24 cellular contexts compared by ENCODE assay signal in the genomic region with DNA sequence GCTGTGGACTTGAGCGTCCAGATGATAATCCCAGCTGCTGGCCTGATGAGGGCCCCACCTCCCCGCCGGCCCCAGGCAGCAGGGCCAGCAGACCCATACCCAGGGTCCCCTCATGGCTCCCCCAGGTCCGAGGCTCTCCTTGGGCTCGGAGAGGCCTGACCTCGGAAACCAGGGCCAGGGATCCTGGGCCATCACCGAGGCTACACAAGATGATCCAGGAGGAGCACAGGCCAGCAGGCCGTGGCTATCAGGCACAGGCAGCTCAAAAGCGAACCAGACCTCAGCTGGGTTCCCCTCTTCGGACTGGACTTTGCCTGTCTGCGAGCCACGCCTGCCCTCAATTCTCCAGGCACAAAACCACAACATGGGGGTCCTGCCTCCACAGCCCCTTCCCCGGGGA. TPM values are rescaled to one million over a fixed set of nuclear protein-coding genes. Genes with fewer than 3 reads are reported as not detected.
DNase-seq lines count a peak whose midpoint lies in the region; ATAC-seq, FAIRE-seq and TF ChIP-seq lines count a peak whose summit lies in the region.
"Had no signal": no experiment of that assay in that cellular context is flagged by ENCODE, and none has a peak within 500 bp of the region (broad histone marks: within the 10 kb centered on the region; RNA-seq: fewer than 3 reads in every experiment).

No MANE protein-coding gene starts in this region.

- POLR2A ChIA-PET in activated CD8-positive, alpha-beta T cell treated with anti-CD3 and anti-CD28 coated beads for 36 hours (lab: Charles Lee): no interaction called here

- H3K27me3 ChIP-seq in dorsolateral prefrontal cortex (no peaks in the 10 kb centered on the region), trophoblast cell (ENCODE audit: insufficient read depth, low read length) (no peaks in the 10 kb centered on the region)
- H3K27me3 ChIP-seq: neutrophil, uterus had no signal

- H2BK5ac ChIP-seq in trophoblast cell (ENCODE audit: low read depth, low read length, poor library complexity): no peak overlapping the region

- no peaks in the 10 kb centered on the region for H3K27me3 Mint-ChIP-seq in activated CD8-positive, alpha-beta T cell treated with anti-CD3 and anti-CD28 coated beads for 36 hours
- H3K27me3 Mint-ChIP-seq: activated CD4-positive, alpha-beta T cell treated with anti-CD3 and anti-CD28 coated beads for 36 hours had no signal

- H2AFZ ChIP-seq in trophoblast cell (ENCODE audit: insufficient read depth, low read length, poor library complexity): no peak overlapping the region

- H3K9ac ChIP-seq in kidney (ENCODE audit: low read length in 2 of 2): no peak overlapping the region
- no peak overlapping the region for H3K9ac ChIP-seq in trophoblast cell (ENCODE audit: low read length)

- H3K9me3 ChIP-seq in kidney (ENCODE audit: control insufficient read depth in 1 of 2, low read length in 2 of 2) (peaks cover 0 to 3% of the 10 kb centered on the region in 2 donors), trophoblast cell (ENCODE audit: insufficient read depth, low read depth, low read length) (peaks cover 7% of the 10 kb centered on the region)
- H3K9me3 ChIP-seq: HAP-1, neutrophil, uterus had no signal

- peaks cover 7% of the 10 kb centered on the region for H3K79me1 ChIP-seq in trophoblast cell (ENCODE audit: low read length)

- no peaks in the 10 kb centered on the region for H3K79me2 ChIP-seq in trophoblast cell (ENCODE audit: control insufficient read depth, insufficient read depth, low read length, poor library complexity)

- peak overlapping the region; percentile 50 for H2AK5ac ChIP-seq in trophoblast cell (ENCODE audit: low read length)

- peak overlapping the region; percentile 28 for H2BK12ac ChIP-seq in trophoblast cell (ENCODE audit: low read length)

- no peak for ATAC-seq in activated CD8-positive, alpha-beta T cell treated with anti-CD3 and anti-CD28 coated beads for 36 hours
- no peak for ATAC-seq in GM21423 (IDR thresholded peaks at IDR 0.05; ENCODE audit: unreplicated experiment)
- ATAC-seq: activated CD4-positive, alpha-beta T cell treated with anti-CD3 and anti-CD28 coated beads for 36 hours; activated T-cell treated with anti-CD3 and anti-CD28 coated beads, Interleukin-2, amount 50 U/mL, for 4 hours had no signal

- intact Hi-C loops in dorsolateral prefrontal cortex (cut with DNase I) (no loop called here), kidney (cut with DNase I) (no loop called here)
- intact Hi-C loops in activated CD8-positive, alpha-beta T cell treated with anti-CD3 and anti-CD28 coated beads for 36 hours (cut with micrococcal nuclease): no loop called here

- CTCF ChIA-PET in activated CD8-positive, alpha-beta T cell treated with anti-CD3 and anti-CD28 coated beads for 36 hours (lab: Charles Lee): no interaction called here

- H3K36me3 ChIP-seq in kidney (ENCODE audit: control insufficient read depth in 1 of 2, insufficient read depth in 2 of 2, low read length in 2 of 2) (peaks cover 14 to 23% of the 10 kb centered on the region in 2 donors), trophoblast cell (ENCODE audit: control insufficient read depth in 1 of 2, insufficient read depth in 2 of 2, low read length in 2 of 2) (peaks cover 26 to 35% of the 10 kb centered on the region in 2 experiments)
- H3K36me3 ChIP-seq: HAP-1, neutrophil, uterus had no signal

- H3K4me3 ChIP-seq in dorsolateral prefrontal cortex: no peak overlapping the region
- H3K4me3 ChIP-seq in kidney (ENCODE audit: low read length in 2 of 2): no peak overlapping the region
- no peak overlapping the region for H3K4me3 ChIP-seq in trophoblast cell (ENCODE audit: low read depth, low read length)
- H3K4me3 ChIP-seq: HAP-1, K562, lung, smooth muscle cell, uterus had no signal

- FAIRE-seq in kidney (lab: Jason Lieb, UNC): no peak
- FAIRE-seq in urothelium cell line (lab: Jason Lieb, UNC): peak; percentile 55
- FAIRE-seq: D721Med, K562, RCC 7860 had no signal

- H3K27ac ChIP-seq in dorsolateral prefrontal cortex (peak overlapping the region in 39 of 59 donors; percentile 20 to 99 (median 97)), kidney (ENCODE audit: low read depth in 2 of 2, low read length in 2 of 2) (no peak overlapping the region), trophoblast cell (ENCODE audit: low read depth, low read length) (no peak overlapping the region)
- H3K27ac ChIP-seq: neutrophil, uterus had no signal

- H2BK120ac ChIP-seq in trophoblast cell (ENCODE audit: insufficient read depth, low read length, poor library complexity): no peak overlapping the region

- TF ChIP-seq CTCF in dorsolateral prefrontal cortex (IDR thresholded peaks at IDR 0.05 in 54 of 56, conservative IDR thresholded peaks at IDR 0.05 in 2 of 56; ENCODE audit: low read depth in 1 of 56, partially characterized antibody in 56 of 56) (no peak), kidney (IDR thresholded peaks at IDR 0.05; ENCODE audit: borderline replicate concordance, extremely low read depth, insufficient read depth) (no peak)
- TF ChIP-seq CTCF in activated CD8-positive, alpha-beta T cell treated with anti-CD3 and anti-CD28 coated beads for 36 hours (IDR thresholded peaks at IDR 0.05): no peak

- H3K4ac ChIP-seq in trophoblast cell (ENCODE audit: low read depth, low read length): no peak overlapping the region

- H4K91ac ChIP-seq in trophoblast cell (ENCODE audit: low read depth, low read length): no peak overlapping the region

- no peak overlapping the region for H3K23ac ChIP-seq in trophoblast cell (ENCODE audit: low read length)

- peak in 2 of 10 donors; percentile 21 to 35 for DNase-seq in dorsolateral prefrontal cortex
- DNase-seq in kidney: peak; percentile 59
- no peak for DNase-seq in trophoblast cell
- no peak for DNase-seq in urothelium cell line (ENCODE audit: low spot score)
- no peak for DNase-seq in stimulated activated CD4-positive, alpha-beta T cell treated with anti-CD3 and anti-CD28 coated beads, Interleukin-4, amount 100 ng/mL, for 1 hour
- DNase-seq in activated CD8-positive, alpha-beta T cell treated with anti-CD3 and anti-CD28 coated beads for 36 hours: no peak
- DNase-seq: activated CD4-positive, alpha-beta T cell treated with anti-CD3 and anti-CD28 coated beads for 36 hours; activated gamma-delta T cell treated with Interleukin-2 at 50 U/mL for 16 hours; activated T-cell treated with anti-CD3 and anti-CD28 coated beads, Interleukin-2, amount 50 U/mL, for 4 hours; islet precursor cell; NCI-H2029 treated with DMSO at 0.1 percent for 48 hours; NCI-H226; stimulated activated CD4-positive, alpha-beta T cell treated with anti-CD3 and anti-CD28 coated beads, Interleukin-2, amount 100 ng/mL, for 24 hours; T-helper 1 cell; uterus had no signal

- no peak overlapping the region for H3K4me2 ChIP-seq in trophoblast cell (ENCODE audit: low read length)
- H3K4me2 ChIP-seq: smooth muscle cell had no signal

- H3K9me3 Mint-ChIP-seq in activated CD8-positive, alpha-beta T cell treated with anti-CD3 and anti-CD28 coated beads for 36 hours: no peaks in the 10 kb centered on the region
- H3K9me3 Mint-ChIP-seq: activated T-cell treated with anti-CD3 and anti-CD28 coated beads, Interleukin-2, amount 50 U/mL, for 4 hours; central memory CD8-positive, alpha-beta T cell had no signal

- H4K8ac ChIP-seq in trophoblast cell (ENCODE audit: low read depth, low read length): no peak overlapping the region

- no peak overlapping the region for H3K18ac ChIP-seq in trophoblast cell (ENCODE audit: low read length)

- H3K4me1 Mint-ChIP-seq in activated CD8-positive, alpha-beta T cell treated with anti-CD3 and anti-CD28 coated beads for 36 hours (ENCODE audit: low read depth): peaks cover 6% of the 10 kb centered on the region

- H3K4me1 ChIP-seq in kidney (ENCODE audit: control insufficient read depth in 1 of 2, insufficient read depth in 1 of 2, low read depth in 1 of 2, low read length in 2 of 2) (peaks cover 9 to 17% of the 10 kb centered on the region in 2 donors), trophoblast cell (ENCODE audit: control insufficient read depth in 1 of 2, insufficient read depth in 2 of 2, low read length in 2 of 2) (peaks cover 15 to 18% of the 10 kb centered on the region in 2 experiments)
- H3K4me1 ChIP-seq: HAP-1, uterus had no signal

- no peak overlapping the region for H3K27ac Mint-ChIP-seq in activated CD8-positive, alpha-beta T cell treated with anti-CD3 and anti-CD28 coated beads for 36 hours
- H3K27ac Mint-ChIP-seq: activated CD4-positive, alpha-beta T cell treated with anti-CD3 and anti-CD28 coated beads for 36 hours had no signal

- H3K36me3 Mint-ChIP-seq in activated CD8-positive, alpha-beta T cell treated with anti-CD3 and anti-CD28 coated beads for 36 hours (ENCODE audit: low read depth): peaks cover 13% of the 10 kb centered on the region

- no CpG with 5 or more reads among the region's 13 CpGs for WGBS in trophoblast cell (ENCODE audit: extremely low coverage, insufficient coverage, insufficient read length)

- no peak overlapping the region for H4K12ac ChIP-seq in trophoblast cell (ENCODE audit: low read depth, low read length)

- H3K4me3 Mint-ChIP-seq in activated CD8-positive, alpha-beta T cell treated with anti-CD3 and anti-CD28 coated beads for 36 hours: no peak overlapping the region
- H3K4me3 Mint-ChIP-seq: activated CD4-positive, alpha-beta T cell treated with anti-CD3 and anti-CD28 coated beads for 36 hours; activated T-cell treated with anti-CD3 and anti-CD28 coated beads, Interleukin-2, amount 50 U/mL, for 4 hours; central memory CD8-positive, alpha-beta T cell had no signal

- peak overlapping the region; percentile 22 for H3K14ac ChIP-seq in trophoblast cell (ENCODE audit: low read length)

RNA-seq across cellular contexts. Expression of gene PDGFA, which starts 17.4 kb away (rescaled TPM):
- total RNA-seq in dorsolateral prefrontal cortex (100 to 1,000 TPM in 1 of 120 experiments, 10 to 100 TPM in 119; 30.5 to 103 (median 48.6) TPM), kidney (53.0 TPM)
- 14.1 TPM for polyA plus RNA-seq in kidney (ENCODE audit: insufficient read depth, low read depth, low replicate concordance)
- polyA plus RNA-seq in trophoblast cell (2013): 9.7 and 10.6 TPM in 2 replicates
- total RNA-seq in activated CD8-positive, alpha-beta T cell treated with anti-CD3 and anti-CD28 coated beads for 36 hours: 10 to 100 TPM; 16.7 to 18.8 TPM

Comparison
In these comparisons a context has a peak if more than half of its experiments do, and no peak if none do; other contexts are left out.
1. H3K27ac ChIP-seq: peak in dorsolateral prefrontal cortex (39 of 59); none in kidney (0 of 2) and trophoblast cell (single experiment).